Comparison of ENCODE assay signal across 14 cellular contexts in genomic region chr2:28643324-28643723, GRCh38.
A peak's percentile ranks its signal among the peaks of the same experiment; 100 is the strongest.
DNase-seq lines count a peak whose midpoint lies in the region; ATAC-seq, FAIRE-seq and TF ChIP-seq lines count a peak whose summit lies in the region.
"Had no signal": no experiment of that assay in that cellular context is flagged by ENCODE, and none has a peak within 500 bp of the region (broad histone marks: within the 10 kb centered on the region; RNA-seq: fewer than 3 reads in every experiment).

No MANE protein-coding gene starts in this region.

- no peak overlapping the region for H3K9ac ChIP-seq in HepG2 (ENCODE audit: insufficient read depth, low read depth, low read length)

- FAIRE-seq in HepG2 (lab: Jason Lieb, UNC), result no peak

- WGBS in HepG2 (ENCODE audit: low lambda C conversion rate), result 0% methylated on average over 5 of the region's 6 CpGs
- 94% methylated on average over 4 of the region's 6 CpGs for WGBS in suprapubic skin

- H3K9me3 ChIP-seq in HepG2 (ENCODE audit: low read length) (no peaks in the 10 kb centered on the region), suprapubic skin (no peaks in the 10 kb centered on the region)
- H3K9me3 ChIP-seq: Peyer's patch had no signal

- no peak for TF ChIP-seq CTCF in MCF 10A (IDR thresholded peaks at IDR 0.05; ENCODE audit: unreplicated experiment)
- no peak for TF ChIP-seq CTCF in HepG2 (CRISPR knock-in tag; IDR thresholded peaks at IDR 0.05)
- no peak for TF ChIP-seq CTCF in suprapubic skin (IDR thresholded peaks at IDR 0.05)
- no peak for TF ChIP-seq CTCF in natural killer cell (IDR thresholded peaks at IDR 0.05)

- H3K9me3 Mint-ChIP-seq in MCF 10A (ENCODE audit: unreplicated experiment) (no peaks in the 10 kb centered on the region), immature natural killer cell (no peaks in the 10 kb centered on the region), natural killer cell (no peaks in the 10 kb centered on the region)
- H3K9me3 Mint-ChIP-seq: activated naive CD4-positive, alpha-beta T cell treated with anti-CD3 and anti-CD28 coated beads, Interleukin-2, amount 10 ng/mL, durations not matched to agents 7 days and 5 days had no signal

- no peaks in the 10 kb centered on the region for H3K36me3 Mint-ChIP-seq in MCF 10A (ENCODE audit: insufficient read depth, unreplicated experiment)
- H3K36me3 Mint-ChIP-seq in immature natural killer cell, result peaks cover 0 to 4% (median 0%) of the 10 kb centered on the region in 3 donors
- no peaks in the 10 kb centered on the region for H3K36me3 Mint-ChIP-seq in natural killer cell
- H3K36me3 Mint-ChIP-seq: activated naive CD4-positive, alpha-beta T cell treated with anti-CD3 and anti-CD28 coated beads, Interleukin-2, amount 10 ng/mL, durations not matched to agents 7 days and 5 days had no signal

- H3K27ac ChIP-seq in HepG2 (ENCODE audit: extremely low read length, insufficient read depth, low read length) (no peak overlapping the region), suprapubic skin (peak overlapping the region; percentile 21)

- CTCF ChIA-PET in MCF 10A (lab: Yijun Ruan, JAX) (interaction anchor here (1.8 kb wide), 1 partner anchor 49 kb away, joined by 7 read pairs; no protein-coding TSS in a partner anchor), HepG2 (lab: Yijun Ruan, JAX; ENCODE audit: low intra/inter-chr PET ratio, low total read pairs) (no interaction called here)

- H3K4me3 Mint-ChIP-seq in MCF 10A (ENCODE audit: unreplicated experiment) (peak overlapping the region; percentile 47), immature natural killer cell (no peak overlapping the region), natural killer cell (no peak overlapping the region)
- H3K4me3 Mint-ChIP-seq: activated naive CD4-positive, alpha-beta T cell treated with anti-CD3 and anti-CD28 coated beads, Interleukin-2, amount 10 ng/mL, durations not matched to agents 7 days and 5 days had no signal

- no peaks in the 10 kb centered on the region for H3K36me3 ChIP-seq in HepG2 (replicated peaks in 1 of 2; ENCODE audit: control insufficient read depth in 1 of 2, insufficient read depth in 2 of 2, low read length in 2 of 2)
- no peaks in the 10 kb centered on the region for H3K36me3 ChIP-seq in suprapubic skin
- H3K36me3 ChIP-seq: Peyer's patch had no signal

- H3K79me2 ChIP-seq in HepG2 (ENCODE audit: insufficient read depth, low read length), result no peaks in the 10 kb centered on the region

- H3K27ac Mint-ChIP-seq in MCF 10A (ENCODE audit: low read depth, unreplicated experiment) (peak overlapping the region; percentile 59), immature natural killer cell (peak overlapping the region in 1 of 6 donors; percentile 44), natural killer cell (no peak overlapping the region)
- H3K27ac Mint-ChIP-seq: activated naive CD4-positive, alpha-beta T cell treated with anti-CD3 and anti-CD28 coated beads, Interleukin-2, amount 10 ng/mL, durations not matched to agents 7 days and 5 days had no signal

- no TSS peak for BruUV-seq in MCF 10A (replicated peaks; lab: Mats Ljungman, UMichigan)
- no TSS peak for BruUV-seq in HepG2 (replicated peaks; lab: Mats Ljungman, UMichigan)

- TF ChIP-seq EP300 in Ishikawa (IDR thresholded peaks at IDR 0.05; ENCODE audit: borderline replicate concordance) (peak; percentile 67), HepG2 (IDR thresholded peaks at IDR 0.05; ENCODE audit: low read depth in 2 of 2, low read length in 2 of 2) (no peak), HepG2 (CRISPR knock-in tag; IDR thresholded peaks at IDR 0.05; ENCODE audit: borderline replicate concordance) (no peak), suprapubic skin (IDR thresholded peaks at IDR 0.05) (no peak)

- in situ Hi-C loops in HepG2 (cut with HindIII; ENCODE audit: extremely low pct_ligation_motif_present, low pct_unique_long_range_greater_than_20kb), result no loop called here

- H3K4me1 Mint-ChIP-seq in MCF 10A (ENCODE audit: insufficient read depth, unreplicated experiment), result peaks cover 37% of the 10 kb centered on the region
- no peaks in the 10 kb centered on the region for H3K4me1 Mint-ChIP-seq in immature natural killer cell
- peaks cover 0 to 5% of the 10 kb centered on the region in 2 donors for H3K4me1 Mint-ChIP-seq in natural killer cell
- H3K4me1 Mint-ChIP-seq: activated naive CD4-positive, alpha-beta T cell treated with anti-CD3 and anti-CD28 coated beads, Interleukin-2, amount 10 ng/mL, durations not matched to agents 7 days and 5 days had no signal

- H3K4me1 ChIP-seq in HepG2 (ENCODE audit: insufficient read depth, low read length) (peaks cover 19% of the 10 kb centered on the region), suprapubic skin (peaks cover 18% of the 10 kb centered on the region)

- no peaks in the 10 kb centered on the region for H4K20me1 ChIP-seq in HepG2 (ENCODE audit: insufficient read depth, low read length)

- H2AFZ ChIP-seq in HepG2 (ENCODE audit: low read length), result no peak overlapping the region

- POLR2A ChIA-PET in MCF 10A (lab: Yijun Ruan, JAX) (interaction anchor here (0.9 to 2.1 kb wide), 9 partner anchors 17 to 111 kb away, joined by 3 to 10 read pairs (median 5); partner anchors contain the start of gene PPP1CB), HepG2 (lab: Yijun Ruan, JAX) (no interaction called here)

- DNase-seq in MCF 10A (ENCODE audit: unreplicated experiment) (peak; percentile 59), HepG2 (ENCODE audit: low spot score) (peak; percentile 66), suprapubic skin (ENCODE audit: low spot score in 2 of 2) (no peak), immature natural killer cell (no peak), SKM-1 (lab: John Stamatoyannopoulos, UW; ENCODE audit: unreplicated experiment) (no peak), natural killer cell (no peak)
- DNase-seq: activated naive CD4-positive, alpha-beta T cell treated with anti-CD3 and anti-CD28 coated beads, Interleukin-2, amount 10 ng/mL, durations not matched to agents 7 days and 5 days; cerebellar nuclear complex; GF-D8; NCI-H1048; stimulated activated naive CD8-positive, alpha-beta T cell treated with anti-CD3 and anti-CD28 coated beads, Interleukin-15, Interleukin-2, amounts not matched to agents 100 U/mL and 50 U/mL, for 24 hours had no signal

- no peak overlapping the region for H3K4me2 ChIP-seq in HepG2 (ENCODE audit: low read depth, low read length)

- TF ChIP-seq POLR2A in HepG2 (IDR thresholded peaks at IDR 0.05; ENCODE audit: insufficient read depth in 1 of 2, low read depth in 2 of 2, low read length in 2 of 2) (no peak), suprapubic skin (IDR thresholded peaks at IDR 0.05) (no peak)

- intact Hi-C loops in MCF 10A (cut with micrococcal nuclease) (loop anchor here (5.0 kb wide), 1 partner anchor 109 kb away; the partner anchor contains the start of gene PPP1CB), HepG2 (cut with micrococcal nuclease; ENCODE audit: unreplicated experiment) (no loop called here), natural killer cell (cut with micrococcal nuclease) (no loop called here)

- H3K27me3 Mint-ChIP-seq in MCF 10A (ENCODE audit: insufficient read depth, unreplicated experiment) (no peaks in the 10 kb centered on the region), immature natural killer cell (ENCODE audit: low read depth in 3 of 3) (peaks cover 0 to 4% (median 3%) of the 10 kb centered on the region in 3 donors), natural killer cell (ENCODE audit: low read depth in 2 of 2) (peaks cover 0 to 2% of the 10 kb centered on the region in 2 donors)

- TF ChIP-seq RAD21 in Ishikawa (IDR thresholded peaks at IDR 0.05; ENCODE audit: low read depth) (0 out of 2 replicates have a peak, but pooled peaks have one; percentile 20), HepG2 (CRISPR knock-in tag; IDR thresholded peaks at IDR 0.05) (no peak)

- peaks cover 0 to 18% of the 10 kb centered on the region in 2 experiments; a peak in 1 of 5 replicates for H3K27me3 ChIP-seq in HepG2 (ENCODE audit: control insufficient read depth in 1 of 2, insufficient read depth in 2 of 2, low read length in 2 of 2)
- no peaks in the 10 kb centered on the region for H3K27me3 ChIP-seq in suprapubic skin
- H3K27me3 ChIP-seq: Peyer's patch had no signal

- ATAC-seq in HepG2 (peak; percentile 32; the same call in 2 of the 3 replicates), HG03457 (IDR thresholded peaks at IDR 0.05; ENCODE audit: unreplicated experiment) (no peak), natural killer cell (no peak)
- ATAC-seq: stimulated activated naive CD8-positive, alpha-beta T cell treated with anti-CD3 and anti-CD28 coated beads, Interleukin-15, Interleukin-2, amounts not matched to agents 100 U/mL and 50 U/mL, for 24 hours had no signal

- H3K4me3 ChIP-seq in HepG2 (replicated peaks in 1 of 3; ENCODE audit: insufficient read depth in 1 of 3, low read depth in 2 of 3, low read length in 3 of 3) (no peak overlapping the region), suprapubic skin (no peak overlapping the region)
- H3K4me3 ChIP-seq: Peyer's patch had no signal

TF ChIP-seq in Ishikawa, 13 proteins besides CTCF, POLR2A, EP300 and RAD21 (continues in another document):
- TF ChIP-seq TCF12 (IDR thresholded peaks at IDR 0.05; ENCODE audit: low read depth) (peak; percentile 74), USF1 (IDR thresholded peaks at IDR 0.05) (peak; percentile 85), FOXM1 (IDR thresholded peaks at IDR 0.05; ENCODE audit: borderline replicate concordance, low read depth) (no peak), ZBTB7A (IDR thresholded peaks at IDR 0.05; ENCODE audit: low read depth) (no peak), TEAD4 (IDR thresholded peaks at IDR 0.05) (peak; percentile 91), CEBPB (IDR thresholded peaks at IDR 0.05) (peak; percentile 84), NFIC (IDR thresholded peaks at IDR 0.05) (peak; percentile 88)

TF ChIP-seq in HepG2, 621 proteins besides CTCF, POLR2A, EP300 and RAD21 (continues in another document):
- TF ChIP-seq TEAD3 (CRISPR knock-in tag; optimal IDR thresholded peaks at IDR 0.05; ENCODE audit: borderline replicate concordance) (peak; percentile 41), KDM2A (CRISPR knock-in tag; IDR thresholded peaks at IDR 0.05; ENCODE audit: borderline replicate concordance, low read depth) (no peak), ZNF670 (CRISPR knock-in tag; IDR thresholded peaks at IDR 0.05; ENCODE audit: borderline replicate concordance) (no peak), FLYWCH1 (CRISPR knock-in tag; IDR thresholded peaks at IDR 0.05) (no peak), ZNF276 (CRISPR knock-in tag; IDR thresholded peaks at IDR 0.05; ENCODE audit: low read depth) (no peak)

Comparison
In these comparisons a context has a peak if more than half of its experiments do, and no peak if none do; other contexts are left out.
1. DNase-seq: peak in MCF 10A (single experiment) and HepG2 (single experiment); none in suprapubic skin (0 of 2), immature natural killer cell (0 of 3), SKM-1 (single experiment) and natural killer cell (single experiment).